33 cellular contexts compared by ENCODE assay signal in genomic region chrY:20433670-20434069, GRCh38.
"Had no signal": no experiment of that assay in that cellular context is flagged by ENCODE, and none has a peak within 500 bp of the region (broad histone marks: within the 10 kb centered on the region; RNA-seq: fewer than 3 reads in every experiment).

No MANE protein-coding gene starts in this region.

- ATAC-seq: activated CD4-positive, alpha-beta T cell treated with anti-CD3 and anti-CD28 coated beads for 36 hours; activated CD4-positive, CD25-positive, alpha-beta regulatory T cell treated with anti-CD3 and anti-CD28 coated beads, Interleukin-2, amount 50 U/mL, for 24 hours; activated CD8-positive, alpha-beta memory T cell treated with anti-CD3 and anti-CD28 coated beads, Interleukin-2, amount 10 ng/mL, durations not matched to agents 7 days and 5 days; body of pancreas; WTC11 had no signal

- DNase-seq: activated CD4-positive, alpha-beta memory T cell treated with anti-CD3 and anti-CD28 coated beads, Interleukin-2, amount 10 ng/mL, durations not matched to agents 7 days and 5 days; activated CD4-positive, alpha-beta T cell treated with anti-CD3 and anti-CD28 coated beads for 1 hour; activated CD4-positive, alpha-beta T cell treated with anti-CD3 and anti-CD28 coated beads for 36 hours; activated CD4-positive, alpha-beta T cell treated with anti-CD3 and anti-CD28 coated beads for 48 hours; activated CD4-positive, alpha-beta T cell treated with anti-CD3 and anti-CD28 coated beads, Interleukin-2, amount 10 ng/mL, durations not matched to agents 7 days and 5 days; activated CD4-positive, alpha-beta T cell treated with anti-CD3 and anti-CD28 coated beads, Interleukin-2, amount 50 U/mL, for 48 hours; activated CD4-positive, CD25-positive, alpha-beta regulatory T cell; activated CD8-positive, alpha-beta memory T cell treated with anti-CD3 and anti-CD28 coated beads for 24 hours; activated CD8-positive, alpha-beta memory T cell treated with anti-CD3 and anti-CD28 coated beads, Interleukin-2, amount 10 ng/mL, durations not matched to agents 7 days and 5 days; activated CD8-positive, alpha-beta memory T cell treated with anti-CD3 and anti-CD28 coated beads, Interleukin-2, amount 50 U/mL, for 48 hours; activated effector memory CD4-positive, alpha-beta T cell treated with Interleukin-2 at 50 U/mL for 16 hours; activated gamma-delta T cell; activated naive CD4-positive, alpha-beta T cell treated with anti-CD3 and anti-CD28 coated beads, Interleukin-2, amount 10 ng/mL, durations not matched to agents 7 days and 5 days; activated naive CD4-positive, alpha-beta T cell treated with Interleukin-2 at 50 U/mL for 16 hours; activated naive CD8-positive, alpha-beta T cell treated with anti-CD3 and anti-CD28 coated beads for 36 hours; activated T-cell treated with anti-CD3 and anti-CD28 coated beads, Interleukin-2, amount 50 U/mL, for 24 hours; activated T-cell treated with anti-CD3 and anti-CD28 coated beads, Interleukin-2, amount 50 U/mL, for 48 hours; adrenal gland; amniotic stem cell; aorta; body of pancreas; brain microvascular endothelial cell; central memory CD4-positive, alpha-beta T cell; T-helper 1 cell; T-helper 9 cell; WERI-Rb-1 had no signal

- H3K36me3 Mint-ChIP-seq: activated CD8-positive, alpha-beta memory T cell treated with anti-CD3 and anti-CD28 coated beads, Interleukin-2, amount 10 ng/mL, durations not matched to agents 7 days and 5 days; activated naive CD4-positive, alpha-beta T cell treated with anti-CD3 and anti-CD28 coated beads, Interleukin-2, amount 10 ng/mL, durations not matched to agents 7 days and 5 days; activated naive CD4-positive, alpha-beta T cell treated with anti-CD3 and anti-CD28 coated beads, Interleukin-2, amount 50 U/mL, for 24 hours; activated naive CD8-positive, alpha-beta T cell treated with anti-CD3 and anti-CD28 coated beads for 36 hours had no signal

- H3K9me3 Mint-ChIP-seq: activated CD4-positive, alpha-beta memory T cell treated with anti-CD3 and anti-CD28 coated beads, Interleukin-2, amount 10 ng/mL, durations not matched to agents 7 days and 5 days; activated CD4-positive, alpha-beta T cell treated with anti-CD3 and anti-CD28 coated beads, Interleukin-2, amount 10 ng/mL, durations not matched to agents 7 days and 5 days; activated naive CD4-positive, alpha-beta T cell treated with anti-CD3 and anti-CD28 coated beads, Interleukin-2, amount 50 U/mL, for 24 hours; activated naive CD8-positive, alpha-beta T cell treated with anti-CD3 and anti-CD28 coated beads for 36 hours; activated T-cell treated with anti-CD3 and anti-CD28 coated beads, Interleukin-2, amount 50 U/mL, for 24 hours; activated T-helper 2 cell treated with anti-CD3 and anti-CD28 coated beads, Interferon-gamma antibody, Interleukin-2, Interleukin-4, amounts not matched to agents 10 μg/mL and 5 μg/mL and 100 μg/mL, durations not matched to agents 14 hours and 24 hours and 36 hours; T-helper 1 cell treated with Interleukin-12 subunit alpha and Interleukin-12 subunit beta and Interleukin-4 antibody, amounts not matched to agents 30 μg/mL and 1 μg/mL, for 36 hours; T-helper 2 cell treated with Interferon-gamma antibody and Interleukin-4, amounts not matched to agents 5 μg/mL and 100 μg/mL, for 36 hours had no signal

- H3K27ac Mint-ChIP-seq: activated CD4-positive, alpha-beta memory T cell treated with anti-CD3 and anti-CD28 coated beads, Interleukin-2, amount 10 ng/mL, durations not matched to agents 7 days and 5 days; activated CD4-positive, alpha-beta T cell treated with anti-CD3 and anti-CD28 coated beads for 36 hours; activated CD4-positive, alpha-beta T cell treated with anti-CD3 and anti-CD28 coated beads, Interleukin-2, amount 10 ng/mL, durations not matched to agents 7 days and 5 days; activated CD8-positive, alpha-beta memory T cell treated with anti-CD3 and anti-CD28 coated beads, Interleukin-2, amount 10 ng/mL, durations not matched to agents 7 days and 5 days; activated naive CD4-positive, alpha-beta T cell treated with anti-CD3 and anti-CD28 coated beads, Interleukin-2, amount 10 ng/mL, durations not matched to agents 7 days and 5 days; activated naive CD4-positive, alpha-beta T cell treated with anti-CD3 and anti-CD28 coated beads, Interleukin-2, amount 50 U/mL, for 24 hours; activated naive CD8-positive, alpha-beta T cell treated with anti-CD3 and anti-CD28 coated beads for 36 hours; activated T-cell treated with anti-CD3 and anti-CD28 coated beads, Interleukin-2, amount 50 U/mL, for 24 hours; activated T-helper 2 cell treated with anti-CD3 and anti-CD28 coated beads, Interferon-gamma antibody, Interleukin-2, Interleukin-4, amounts not matched to agents 10 μg/mL and 5 μg/mL and 100 μg/mL, durations not matched to agents 14 hours and 24 hours and 36 hours; T-helper 1 cell treated with Interleukin-12 subunit alpha and Interleukin-12 subunit beta and Interleukin-4 antibody, amounts not matched to agents 30 μg/mL and 1 μg/mL, for 36 hours; T-helper 2 cell treated with Interferon-gamma antibody and Interleukin-4, amounts not matched to agents 5 μg/mL and 100 μg/mL, for 36 hours; WTC11 had no signal

- H3K4me3 Mint-ChIP-seq: activated CD4-positive, alpha-beta memory T cell treated with anti-CD3 and anti-CD28 coated beads, Interleukin-2, amount 10 ng/mL, durations not matched to agents 7 days and 5 days; activated CD4-positive, alpha-beta T cell treated with anti-CD3 and anti-CD28 coated beads for 36 hours; activated CD4-positive, alpha-beta T cell treated with anti-CD3 and anti-CD28 coated beads, Interleukin-2, amount 10 ng/mL, durations not matched to agents 7 days and 5 days; activated CD8-positive, alpha-beta memory T cell treated with anti-CD3 and anti-CD28 coated beads, Interleukin-2, amount 10 ng/mL, durations not matched to agents 7 days and 5 days; activated naive CD4-positive, alpha-beta T cell treated with anti-CD3 and anti-CD28 coated beads, Interleukin-2, amount 10 ng/mL, durations not matched to agents 7 days and 5 days; activated naive CD4-positive, alpha-beta T cell treated with anti-CD3 and anti-CD28 coated beads, Interleukin-2, amount 50 U/mL, for 24 hours; activated naive CD8-positive, alpha-beta T cell treated with anti-CD3 and anti-CD28 coated beads for 36 hours; activated T-cell treated with anti-CD3 and anti-CD28 coated beads, Interleukin-2, amount 50 U/mL, for 24 hours; T-helper 1 cell treated with Interleukin-12 subunit alpha and Interleukin-12 subunit beta and Interleukin-4 antibody, amounts not matched to agents 30 μg/mL and 1 μg/mL, for 36 hours; T-helper 2 cell treated with Interferon-gamma antibody and Interleukin-4, amounts not matched to agents 5 μg/mL and 100 μg/mL, for 36 hours; WTC11 had no signal

- H3K4me1 Mint-ChIP-seq: activated CD4-positive, alpha-beta memory T cell treated with anti-CD3 and anti-CD28 coated beads, Interleukin-2, amount 10 ng/mL, durations not matched to agents 7 days and 5 days; activated CD4-positive, alpha-beta T cell treated with anti-CD3 and anti-CD28 coated beads for 36 hours; activated CD4-positive, alpha-beta T cell treated with anti-CD3 and anti-CD28 coated beads, Interleukin-2, amount 10 ng/mL, durations not matched to agents 7 days and 5 days; activated naive CD4-positive, alpha-beta T cell treated with anti-CD3 and anti-CD28 coated beads, Interleukin-2, amount 10 ng/mL, durations not matched to agents 7 days and 5 days; activated naive CD4-positive, alpha-beta T cell treated with anti-CD3 and anti-CD28 coated beads, Interleukin-2, amount 50 U/mL, for 24 hours; activated naive CD8-positive, alpha-beta T cell treated with anti-CD3 and anti-CD28 coated beads for 36 hours; WTC11 had no signal

- H3K4me3 ChIP-seq: adrenal gland, body of pancreas, breast epithelium had no signal

- H3K27me3 Mint-ChIP-seq: activated CD4-positive, alpha-beta memory T cell treated with anti-CD3 and anti-CD28 coated beads, Interleukin-2, amount 10 ng/mL, durations not matched to agents 7 days and 5 days; activated CD4-positive, alpha-beta T cell treated with anti-CD3 and anti-CD28 coated beads for 36 hours; activated CD4-positive, alpha-beta T cell treated with anti-CD3 and anti-CD28 coated beads, Interleukin-2, amount 10 ng/mL, durations not matched to agents 7 days and 5 days; activated CD8-positive, alpha-beta memory T cell treated with anti-CD3 and anti-CD28 coated beads, Interleukin-2, amount 10 ng/mL, durations not matched to agents 7 days and 5 days; activated naive CD4-positive, alpha-beta T cell treated with anti-CD3 and anti-CD28 coated beads, Interleukin-2, amount 10 ng/mL, durations not matched to agents 7 days and 5 days; activated naive CD4-positive, alpha-beta T cell treated with anti-CD3 and anti-CD28 coated beads, Interleukin-2, amount 50 U/mL, for 24 hours; activated naive CD8-positive, alpha-beta T cell treated with anti-CD3 and anti-CD28 coated beads for 36 hours; activated T-cell treated with anti-CD3 and anti-CD28 coated beads, Interleukin-2, amount 50 U/mL, for 24 hours had no signal
